Comparison of ENCODE assay signal across 28 cellular contexts in genomic region chr1:6572653-6573383, GRCh38. TPM values are rescaled to one million over a fixed set of nuclear protein-coding genes. Genes with fewer than 3 reads are reported as not detected.
"Had no signal": no experiment of that assay in that cellular context is flagged by ENCODE, and none has a peak within 500 bp of the region (broad histone marks: within the 10 kb centered on the region; RNA-seq: fewer than 3 reads in every experiment).

No MANE protein-coding gene starts in this region.

- H3K36me3 Mint-ChIP-seq: activated CD4-positive, alpha-beta memory T cell treated with anti-CD3 and anti-CD28 coated beads for 36 hours; immature natural killer cell; mesothelial cell of epicardium; type B pancreatic cell had no signal

- H3K4me3 Mint-ChIP-seq: activated CD4-positive, alpha-beta memory T cell treated with anti-CD3 and anti-CD28 coated beads for 36 hours; activated CD4-positive, alpha-beta T cell treated with anti-CD3 and anti-CD28 coated beads, Interleukin-2, amount 10 ng/mL, durations not matched to agents 24 days and 14 days; activated T-cell treated with anti-CD3 and anti-CD28 coated beads, Interleukin-2, amount 50 U/mL, for 72 hours; endodermal cell; immature natural killer cell; mesothelial cell of epicardium; naive thymus-derived CD4-positive, alpha-beta T cell; type B pancreatic cell had no signal

- H3K36me3 ChIP-seq: breast epithelium, spleen, thoracic aorta, vagina had no signal

- H3K27me3 ChIP-seq: breast epithelium, spleen, vagina had no signal

- H3K4me1 Mint-ChIP-seq: endodermal cell, immature natural killer cell, mesothelial cell of epicardium had no signal

- DNase-seq: activated CD4-positive, alpha-beta memory T cell treated with anti-CD3 and anti-CD28 coated beads for 36 hours; activated CD4-positive, alpha-beta T cell treated with anti-CD3 and anti-CD28 coated beads, Interleukin-2, amount 10 ng/mL, durations not matched to agents 24 days and 14 days; activated CD4-positive, CD25-positive, alpha-beta regulatory T cell treated with anti-CD3 and anti-CD28 coated beads, Interleukin-2, amount 50 U/mL, for 72 hours; activated effector memory CD4-positive, alpha-beta T cell treated with Interleukin-2 at 50 U/mL for 16 hours; activated naive CD4-positive, alpha-beta T cell treated with Interleukin-2 at 50 U/mL for 16 hours; activated T-cell treated with anti-CD3 and anti-CD28 coated beads, Interleukin-2, amount 50 U/mL, for 72 hours; amygdala; central memory CD4-positive, alpha-beta T cell; endodermal cell; foreskin fibroblast; head of caudate nucleus; hippocampal formation; immature natural killer cell; kidney; left colon; naive thymus-derived CD4-positive, alpha-beta T cell; spleen; stimulated activated naive CD4-positive, alpha-beta T cell treated with Interleukin-2 at 50 U/mL for 16 hours had no signal

- H3K9me3 Mint-ChIP-seq: endodermal cell, immature natural killer cell, mesothelial cell of epicardium, type B pancreatic cell had no signal

- H3K4me1 ChIP-seq: spleen, vagina had no signal

- FAIRE-seq: kidney had no signal

- ATAC-seq: activated T-cell treated with anti-CD3 and anti-CD28 coated beads, Interleukin-2, amount 50 U/mL, for 72 hours; esophagus mucosa; left colon; naive thymus-derived CD4-positive, alpha-beta T cell; right cardiac atrium had no signal

- H3K4me3 ChIP-seq: breast epithelium, spleen, thoracic aorta, vagina had no signal

- H3K27me3 Mint-ChIP-seq: activated CD4-positive, alpha-beta memory T cell treated with anti-CD3 and anti-CD28 coated beads for 36 hours had no signal

- H3K9me3 ChIP-seq: thoracic aorta, vagina had no signal

- H3K27ac ChIP-seq: breast epithelium, spleen, thoracic aorta, vagina had no signal

- H3K27ac Mint-ChIP-seq: activated CD4-positive, alpha-beta memory T cell treated with anti-CD3 and anti-CD28 coated beads for 36 hours; activated CD4-positive, alpha-beta T cell treated with anti-CD3 and anti-CD28 coated beads, Interleukin-2, amount 10 ng/mL, durations not matched to agents 24 days and 14 days; activated T-cell treated with anti-CD3 and anti-CD28 coated beads, Interleukin-2, amount 50 U/mL, for 72 hours; endodermal cell; mesothelial cell of epicardium had no signal

RNA-seq across cellular contexts. Expression of gene TAS1R1, which starts 17.7 kb away (rescaled TPM):
- total RNA-seq: activated CD4-positive, alpha-beta memory T cell treated with anti-CD3 and anti-CD28 coated beads for 36 hours; activated CD4-positive, alpha-beta T cell treated with anti-CD3 and anti-CD28 coated beads, Interleukin-2, amount 10 ng/mL, durations not matched to agents 24 days and 14 days; activated T-cell treated with anti-CD3 and anti-CD28 coated beads, Interleukin-2, amount 50 U/mL, for 72 hours; esophagus mucosa; kidney; liver; mesothelial cell of epicardium; naive thymus-derived CD4-positive, alpha-beta T cell; right cardiac atrium; T-helper 1 cell treated with Interleukin-12 subunit alpha and Interleukin-12 subunit beta and Interleukin-4 antibody, amounts not matched to agents 30 ng/mL and 1 ng/mL, for 36 hours; vagina had no signal
- polyA plus RNA-seq: liver; naive thymus-derived CD4-positive, alpha-beta T cell; neural cell; right cardiac atrium had no signal
